8 cellular contexts compared by ENCODE assay signal in genomic region chr10:101032637-101033201, GRCh38. TPM values are rescaled to one million over a fixed set of nuclear protein-coding genes. Genes with fewer than 3 reads are reported as not detected.
A peak's percentile ranks its signal among the peaks of the same experiment; 100 is the strongest.
DNase-seq lines count a peak whose midpoint lies in the region; ATAC-seq and TF ChIP-seq lines count a peak whose summit lies in the region.

No MANE protein-coding gene starts in this region.

- H3K4ac ChIP-seq in IMR-90 (ENCODE audit: low read depth, low read length), result peak overlapping the region; percentile 97

- TF ChIP-seq RAD21 in IMR-90 (IDR thresholded peaks at IDR 0.05; ENCODE audit: low read length), result no peak

- peak overlapping the region; percentile 93 for H3K56ac ChIP-seq in IMR-90 (ENCODE audit: extremely low read depth, insufficient read depth, low read length)

- dilution Hi-C loops in IMR-90 (cut with HindIII; ENCODE audit: low sequenced_read_pairs, unreplicated experiment), result no loop called here

- DNase-seq in Daoy (ENCODE audit: low read depth) (peak; percentile 90), IMR-90 (peak; percentile 91), WERI-Rb-1 (peak; percentile 87), cerebellum (ENCODE audit: low spot score) (peak; percentile 85), left kidney (ENCODE audit: low read depth, low spot score) (peak; percentile 63), NCI-H187 treated with DMSO at 0.1 percent for 48 hours (lab: John Stamatoyannopoulos, UW) (no peak), GM19238 (ENCODE audit: insufficient read length, low spot score) (no peak)
- DNase-seq in stimulated activated CD4-positive, alpha-beta T cell treated with anti-CD3 and anti-CD28 coated beads, Interleukin-1b, Interleukin-23, amount 100 ng/mL, for 48 hours, result peak; percentile 60

- intact Hi-C loops in IMR-90 (cut with micrococcal nuclease), result loop anchor here (5.0 kb wide), 1 partner anchor 35 kb away; no protein-coding TSS in a partner anchor

- ATAC-seq in IMR-90 (ENCODE audit: low read depth), result peak; percentile 73

- TF ChIP-seq POLR2A in IMR-90 (IDR thresholded peaks at IDR 0.05; ENCODE audit: low read depth, low read length), result peak; percentile 90

- H3K14ac ChIP-seq in IMR-90 (replicated peaks; ENCODE audit: low read depth, low read length), result peak overlapping the region; percentile 99

- peaks cover 31% of the 10 kb centered on the region for H3K36me3 ChIP-seq in IMR-90 (ENCODE audit: control insufficient read depth, insufficient read depth, low read length)
- peaks cover 28% of the 10 kb centered on the region for H3K36me3 ChIP-seq in WERI-Rb-1

- peak overlapping the region; percentile 42 for H4K5ac ChIP-seq in IMR-90 (ENCODE audit: low read depth, low read length)

- H2AK5ac ChIP-seq in IMR-90 (ENCODE audit: low read depth, low read length), result peak overlapping the region; percentile 88

- H2BK5ac ChIP-seq in IMR-90 (ENCODE audit: low read depth, low read length, poor library complexity, severe bottlenecking), result peak overlapping the region; percentile 89

- H2AK9ac ChIP-seq in IMR-90 (replicated peaks; ENCODE audit: low read depth, low read length, poor library complexity), result peak overlapping the region; percentile 98

- H3K27ac ChIP-seq in IMR-90 (ENCODE audit: insufficient read depth, low read length) (peak overlapping the region; percentile 87), WERI-Rb-1 (peak overlapping the region; percentile 65)

- H2BK15ac ChIP-seq in IMR-90 (ENCODE audit: low read depth, low read length), result peak overlapping the region; percentile 27; the same call in 1 of the 3 replicates

- H3K27me3 ChIP-seq in IMR-90 (ENCODE audit: control insufficient read depth, insufficient read depth, low read length), result peaks cover 2% of the 10 kb centered on the region; the same call in 1 of the 2 replicates
- H3K27me3 ChIP-seq in WERI-Rb-1 (ENCODE audit: insufficient read depth, low read depth, severe bottlenecking), result no peaks in the 10 kb centered on the region

- peak overlapping the region; percentile 19 to 79 for H4K8ac ChIP-seq in IMR-90 (ENCODE audit: low read depth in 2 of 2, low read length in 2 of 2)

- peak overlapping the region; percentile 98 for H3K23ac ChIP-seq in IMR-90 (ENCODE audit: low read depth, low read length)

- peaks cover 2% of the 10 kb centered on the region; the same call in 1 of the 2 replicates for H3K9me1 ChIP-seq in IMR-90 (ENCODE audit: insufficient read depth, low read length)

- peak overlapping the region; percentile 99 for H2AFZ ChIP-seq in IMR-90 (replicated peaks; ENCODE audit: low read length, poor library complexity)

- no TSS peak for BruUV-seq in IMR-90 (replicated peaks; lab: Mats Ljungman, UMichigan)

- peaks cover 16 to 66% of the 10 kb centered on the region in 2 experiments; a peak in 3 of 4 replicates for H3K79me1 ChIP-seq in IMR-90 (ENCODE audit: low read depth in 1 of 2, low read length in 2 of 2)

- H2BK20ac ChIP-seq in IMR-90 (ENCODE audit: low read depth, low read length), result peak overlapping the region; percentile 75

- POLR2A ChIA-PET in IMR-90 (lab: Charles Lee; ENCODE audit: unreplicated experiment), result interaction anchor here (1.4 kb wide), 1 partner anchor 10 kb away, joined by 6 read pairs; no protein-coding TSS in a partner anchor

- CTCF ChIA-PET in IMR-90 (lab: Yijun Ruan, JAX), result interaction anchor here (1.7 to 2.1 kb wide), 2 partner anchors 14 to 19 kb away, joined by 4 to 7 read pairs; no protein-coding TSS in a partner anchor

- H4K20me1 ChIP-seq in IMR-90 (ENCODE audit: insufficient read depth, low read length), result peaks cover 36% of the 10 kb centered on the region

- peak overlapping the region; percentile 71 for H3K9ac ChIP-seq in IMR-90 (ENCODE audit: low read depth, low read length)

- peak overlapping the region; percentile 83 for H3K4me2 ChIP-seq in IMR-90 (ENCODE audit: low read depth, low read length)

- WGBS in IMR-90 (ENCODE audit: extremely low coverage in 2 of 2, insufficient read length in 1 of 2), 2 experiments, result 12% methylated on average over 5 of the region's 6 CpGs; no CpG with 5 or more reads in 1 of the 2 experiments

- peaks cover 2% of the 10 kb centered on the region for H3K4me1 ChIP-seq in IMR-90 (ENCODE audit: control insufficient read depth, insufficient read depth, low read length)

- in situ Hi-C loops in IMR-90 (cut with MboI; ENCODE audit: low sequenced_read_pairs), result no loop called here

- TF ChIP-seq CTCF in IMR-90 (conservative IDR thresholded peaks at IDR 0.05; ENCODE audit: low read depth, low read length) (no peak), WERI-Rb-1 (IDR thresholded peaks at IDR 0.05; ENCODE audit: low read depth, low read length) (no peak)

- H3K9me3 ChIP-seq in IMR-90 (ENCODE audit: control insufficient read depth, insufficient read depth, low read length), result no peaks in the 10 kb centered on the region
- no peaks in the 10 kb centered on the region for H3K9me3 ChIP-seq in WERI-Rb-1 (ENCODE audit: severe bottlenecking)

- H4K91ac ChIP-seq in IMR-90 (ENCODE audit: insufficient read depth, low read depth, low read length), result peak overlapping the region; percentile 89

- peak overlapping the region; percentile 86 for H2BK120ac ChIP-seq in IMR-90 (ENCODE audit: low read depth, low read length)

- peak overlapping the region; percentile 58 for H3K18ac ChIP-seq in IMR-90 (ENCODE audit: low read depth, low read length)

- H3K4me3 ChIP-seq in IMR-90 (ENCODE audit: insufficient read depth, low read depth, low read length) (peak overlapping the region; percentile 60), WERI-Rb-1 (ENCODE audit: low read depth, low read length) (peak overlapping the region; percentile 77)

TF ChIP-seq in IMR-90, 13 proteins besides CTCF, POLR2A, EP300 and RAD21 (continues in another document):
- TF ChIP-seq MAFK (IDR thresholded peaks at IDR 0.05; ENCODE audit: low read depth, low read length) (0 out of 2 replicates have a peak, but pooled peaks have one; percentile 14), MAZ (IDR thresholded peaks at IDR 0.05; ENCODE audit: borderline replicate concordance, low read depth, low read length) (peak; percentile 68; the same call in 1 of the 2 replicates), CHD1 (IDR thresholded peaks at IDR 0.05; ENCODE audit: low read depth, low read length) (no peak), SMC3 (IDR thresholded peaks at IDR 0.05; ENCODE audit: low read depth, low read length) (no peak), MXI1 (IDR thresholded peaks at IDR 0.05; ENCODE audit: borderline replicate concordance, low read depth, low read length) (peak; percentile 51), RCOR1 (IDR thresholded peaks at IDR 0.05; ENCODE audit: insufficient replicate concordance, low read length) (peak; percentile 47), ELK1 (IDR thresholded peaks at IDR 0.05; ENCODE audit: borderline replicate concordance, low read depth, low read length) (no peak), RFX5 (IDR thresholded peaks at IDR 0.05; ENCODE audit: low read depth, low read length) (no peak), NFE2L2 (IDR thresholded peaks at IDR 0.05; ENCODE audit: low read depth, low read length) (no peak), FOS (IDR thresholded peaks at IDR 0.05; ENCODE audit: low read depth, low read length) (peak; percentile 65), CEBPB (IDR thresholded peaks at IDR 0.05; ENCODE audit: low read depth, low read length) (no peak)

RNA-seq across cellular contexts. Expression of gene SFXN3, which starts 1.7 kb away (rescaled TPM):
- total RNA-seq in Daoy (2014; rRNA removed; shearing (Covaris generic)), result 14.7 and 32.1 TPM in 2 replicates
- total RNA-seq in IMR-90 (2012; rRNA removed) (53.3 and 64.7 TPM in 2 replicates), cerebellum (47.7 TPM)
- polyA plus RNA-seq in IMR-90 (2012; rRNA removed), result 67.6 and 77.2 TPM in 2 replicates
- 36.7 and 46.7 TPM in 2 replicates for polyA plus RNA-seq in IMR-90 (2012; cell fraction: cytosol; rRNA removed)
- 417 and 427 TPM in 2 replicates for polyA plus RNA-seq in IMR-90 (2012; cell fraction: nucleus; rRNA removed; ENCODE audit: low replicate concordance)

RNA-seq across cellular contexts. Expression of gene PDZD7, which starts 1.8 kb away (rescaled TPM):
- 0.42 and 0.51 TPM in 2 replicates for total RNA-seq in Daoy (2014; rRNA removed; shearing (Covaris generic))
- 0.83 and 0.90 TPM in 2 replicates for total RNA-seq in IMR-90 (2012; rRNA removed)
- polyA plus RNA-seq in IMR-90 (2012; rRNA removed), result 1.5 and 1.8 TPM in 2 replicates
- 0.97 and 2.0 TPM in 2 replicates for polyA plus RNA-seq in IMR-90 (2012; cell fraction: cytosol; rRNA removed)
- 6.5 and 8.7 TPM in 2 replicates for polyA plus RNA-seq in IMR-90 (2012; cell fraction: nucleus; rRNA removed; ENCODE audit: low replicate concordance)
- total RNA-seq in cerebellum, result 5.9 TPM

RNA-seq across cellular contexts. Expression of gene KAZALD1, which starts 29.1 kb away (rescaled TPM):
- total RNA-seq in Daoy (2014; rRNA removed; shearing (Covaris generic)), result 3.0 and 12.2 TPM in 2 replicates
- 8.1 and 9.1 TPM in 2 replicates for total RNA-seq in IMR-90 (2012; rRNA removed)
- 18.6 and 18.7 TPM in 2 replicates for polyA plus RNA-seq in IMR-90 (2012; rRNA removed)
- 19.1 and 20.1 TPM in 2 replicates for polyA plus RNA-seq in IMR-90 (2012; cell fraction: cytosol; rRNA removed)
- polyA plus RNA-seq in IMR-90 (2012; cell fraction: nucleus; rRNA removed; ENCODE audit: low replicate concordance), result 20.7 and 36.8 TPM in 2 replicates
- total RNA-seq in cerebellum, result 1.3 TPM

RNA-seq across cellular contexts. Expression of gene LZTS2, which starts 33.1 kb away (rescaled TPM):
- 21.9 and 25.3 TPM in 2 replicates for total RNA-seq in Daoy (2014; rRNA removed; shearing (Covaris generic))
- total RNA-seq in IMR-90 (2012; rRNA removed), result 17.8 and 19.2 TPM in 2 replicates
- polyA plus RNA-seq in IMR-90 (2012; rRNA removed), result 101 and 108 TPM in 2 replicates
- 62.9 and 107 TPM in 2 replicates for polyA plus RNA-seq in IMR-90 (2012; cell fraction: cytosol; rRNA removed)
- polyA plus RNA-seq in IMR-90 (2012; cell fraction: nucleus; rRNA removed; ENCODE audit: low replicate concordance), result 135 and 272 TPM in 2 replicates
- 23.9 TPM for total RNA-seq in cerebellum

RNA-seq across cellular contexts. Expression of gene TWNK, which starts 45.4 kb away (rescaled TPM):
- 14.7 and 26.3 TPM in 2 replicates for total RNA-seq in Daoy (2014; rRNA removed; shearing (Covaris generic))
- total RNA-seq in IMR-90 (2012; rRNA removed), result 8.8 and 8.9 TPM in 2 replicates
- 7.5 and 7.7 TPM in 2 replicates for polyA plus RNA-seq in IMR-90 (2012; rRNA removed)
- polyA plus RNA-seq in IMR-90 (2012; cell fraction: cytosol; rRNA removed), result 3.0 and 6.6 TPM in 2 replicates
- polyA plus RNA-seq in IMR-90 (2012; cell fraction: nucleus; rRNA removed; ENCODE audit: low replicate concordance), result 2.6 and 5.5 TPM in 2 replicates
- 5.6 TPM for total RNA-seq in cerebellum

Comparison
In these comparisons a context has a peak if more than half of its experiments do, and no peak if none do; other contexts are left out.
1. DNase-seq: peak in Daoy (single experiment), IMR-90 (single experiment), WERI-Rb-1 (single experiment), cerebellum (single experiment), left kidney (single experiment) and stimulated activated CD4-positive, alpha-beta T cell treated with anti-CD3 and anti-CD28 coated beads, Interleukin-1b, Interleukin-23, amount 100 ng/mL, for 48 hours (single experiment); none in NCI-H187 treated with DMSO at 0.1 percent for 48 hours (single experiment) and GM19238 (single experiment).